In genomic region chr9:93466416-93467061, GRCh38 we compare ENCODE assay signal across 1 cellular context.
TF ChIP-seq lines count a peak whose summit lies in the region.

No MANE protein-coding gene starts in this region.

TF ChIP-seq in GM12878, 131 proteins besides CTCF, POLR2A, EP300 and RAD21:
- TF ChIP-seq CHD2 (IDR thresholded peaks at IDR 0.05; ENCODE audit: borderline replicate concordance, low read depth, low read length) (no peak), TAF1 (IDR thresholded peaks at IDR 0.05; ENCODE audit: borderline replicate concordance, low read depth, low read length) (no peak), TARDBP (IDR thresholded peaks at IDR 0.05; ENCODE audit: borderline replicate concordance) (no peak), MEF2A (IDR thresholded peaks at IDR 0.05; ENCODE audit: insufficient read depth, low read depth, low read length) (no peak), POLR2AphosphoS2 (IDR thresholded peaks at IDR 0.05; ENCODE audit: low read depth, low read length) (no peak), ASH2L (IDR thresholded peaks at IDR 0.05; ENCODE audit: borderline replicate concordance, low read depth) (no peak), E2F8 (IDR thresholded peaks at IDR 0.05; ENCODE audit: low read depth, partially characterized antibody) (no peak), POU2F2 (IDR thresholded peaks at IDR 0.05; ENCODE audit: borderline replicate concordance, low read depth, low read length) (no peak), GABPA (IDR thresholded peaks at IDR 0.05; ENCODE audit: low read depth) (no peak), SP1 (IDR thresholded peaks at IDR 0.05; ENCODE audit: low read depth, low read length) (no peak), BRCA1 (IDR thresholded peaks at IDR 0.05; ENCODE audit: low read depth, low read length) (no peak)
- TF ChIP-seq, protein P1, sequence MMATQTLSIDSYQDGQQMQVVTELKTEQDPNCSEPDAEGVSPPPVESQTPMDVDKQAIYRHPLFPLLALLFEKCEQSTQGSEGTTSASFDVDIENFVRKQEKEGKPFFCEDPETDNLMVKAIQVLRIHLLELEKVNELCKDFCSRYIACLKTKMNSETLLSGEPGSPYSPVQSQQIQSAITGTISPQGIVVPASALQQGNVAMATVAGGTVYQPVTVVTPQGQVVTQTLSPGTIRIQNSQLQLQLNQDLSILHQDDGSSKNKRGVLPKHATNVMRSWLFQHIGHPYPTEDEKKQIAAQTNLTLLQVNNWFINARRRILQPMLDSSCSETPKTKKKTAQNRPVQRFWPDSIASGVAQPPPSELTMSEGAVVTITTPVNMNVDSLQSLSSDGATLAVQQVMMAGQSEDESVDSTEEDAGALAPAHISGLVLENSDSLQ (IDR thresholded peaks at IDR 0.05), result no peak
- TF ChIP-seq, protein P2, sequence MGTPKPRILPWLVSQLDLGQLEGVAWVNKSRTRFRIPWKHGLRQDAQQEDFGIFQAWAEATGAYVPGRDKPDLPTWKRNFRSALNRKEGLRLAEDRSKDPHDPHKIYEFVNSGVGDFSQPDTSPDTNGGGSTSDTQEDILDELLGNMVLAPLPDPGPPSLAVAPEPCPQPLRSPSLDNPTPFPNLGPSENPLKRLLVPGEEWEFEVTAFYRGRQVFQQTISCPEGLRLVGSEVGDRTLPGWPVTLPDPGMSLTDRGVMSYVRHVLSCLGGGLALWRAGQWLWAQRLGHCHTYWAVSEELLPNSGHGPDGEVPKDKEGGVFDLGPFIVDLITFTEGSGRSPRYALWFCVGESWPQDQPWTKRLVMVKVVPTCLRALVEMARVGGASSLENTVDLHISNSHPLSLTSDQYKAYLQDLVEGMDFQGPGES (IDR thresholded peaks at IDR 0.05), result no peak
TF ChIP-seq in GM12878: peak in this region for 0.
